In genomic region chr3:58134468-58134867, GRCh38 we compare ENCODE assay signal across 21 cellular contexts.
DNase-seq lines count a peak whose midpoint lies in the region; ATAC-seq and TF ChIP-seq lines count a peak whose summit lies in the region.
"Had no signal": no experiment of that assay in that cellular context is flagged by ENCODE, and none has a peak within 500 bp of the region (broad histone marks: within the 10 kb centered on the region; RNA-seq: fewer than 3 reads in every experiment).

No MANE protein-coding gene starts in this region.

- H3K9me3 Mint-ChIP-seq in endothelial cell (ENCODE audit: unreplicated experiment) = no peaks in the 10 kb centered on the region
- H3K9me3 Mint-ChIP-seq: CD8-positive, alpha-beta memory T cell had no signal

- H3K9me3 ChIP-seq in sigmoid colon = no peaks in the 10 kb centered on the region
- H3K9me3 ChIP-seq: BE2C, HAP-1 had no signal

- no peak for TF ChIP-seq POLR2A in sigmoid colon (IDR thresholded peaks at IDR 0.05)

- no peaks in the 10 kb centered on the region for H3K27me3 ChIP-seq in sigmoid colon
- H3K27me3 ChIP-seq: BE2C had no signal

- TF ChIP-seq EP300 in sigmoid colon (IDR thresholded peaks at IDR 0.05) = no peak

- intact Hi-C loops in sigmoid colon (cut with DNase I) = no loop called here

- H3K27ac Mint-ChIP-seq in endothelial cell (ENCODE audit: unreplicated experiment) = no peak overlapping the region

- H3K36me3 ChIP-seq in sigmoid colon = peaks cover 33 to 95% (median 43%) of the 10 kb centered on the region in 4 donors
- H3K36me3 ChIP-seq: BE2C had no signal

- H3K4me1 ChIP-seq in sigmoid colon = peaks cover 0 to 43% (median 13%) of the 10 kb centered on the region in 4 donors
- H3K4me1 ChIP-seq: BE2C, HAP-1 had no signal

- H3K4me1 Mint-ChIP-seq in endothelial cell (ENCODE audit: unreplicated experiment) = peaks cover 9% of the 10 kb centered on the region

- ATAC-seq in left lobe of liver = peak; percentile 92
- ATAC-seq in GM19328 (IDR thresholded peaks at IDR 0.05; ENCODE audit: unreplicated experiment) = no peak
- ATAC-seq: GM12878 had no signal

- TF ChIP-seq CTCF in VCaP (conservative IDR thresholded peaks at IDR 0.05) (no peak), endothelial cell (IDR thresholded peaks at IDR 0.05; ENCODE audit: unreplicated experiment) (no peak), sigmoid colon (IDR thresholded peaks at IDR 0.05) (no peak)

- peak overlapping the region; percentile 47 for H3K27ac ChIP-seq in VCaP
- peak overlapping the region in 3 of 4 donors; percentile 1 to 81 (median 69) for H3K27ac ChIP-seq in sigmoid colon
- H3K27ac ChIP-seq: GM23248 had no signal

- H3K36me3 Mint-ChIP-seq in endothelial cell (ENCODE audit: low read depth, unreplicated experiment) = peaks cover 67% of the 10 kb centered on the region

- WGBS in sigmoid colon, 2 donors = 60 to 86% methylated on average over 5 of the region's 5 CpGs

- H3K4me3 ChIP-seq in sigmoid colon = no peak overlapping the region
- H3K4me3 ChIP-seq: GM12878, GM23248, HAP-1 had no signal

- DNase-seq in endothelial cell (ENCODE audit: low spot score) (no peak), left lobe of liver (ENCODE audit: low spot score) (peak; percentile 82), sigmoid colon (no peak), cerebellum (ENCODE audit: low spot score) (no peak), putamen (ENCODE audit: low spot score) (no peak), NOMO-1 treated with dmso at 0.1 percent for 144 hours (lab: John Stamatoyannopoulos, UW; ENCODE audit: unreplicated experiment) (no peak)
- DNase-seq: ACHN; BE2C; C1 segment of cervical spinal cord; CD4-positive, CD25-positive, alpha-beta regulatory T cell; CD8-positive, alpha-beta memory T cell; COR-L47; DMS 273 treated with DMSO at 0.1 percent for 48 hours; DMS53; DND-41; EL; GM23248 had no signal

- H3K27me3 Mint-ChIP-seq in endothelial cell (ENCODE audit: unreplicated experiment) = peaks cover 16% of the 10 kb centered on the region
- H3K27me3 Mint-ChIP-seq: CD4-positive, CD25-positive, alpha-beta regulatory T cell; CD8-positive, alpha-beta memory T cell had no signal

- peak overlapping the region; percentile 33 for H3K4me3 Mint-ChIP-seq in endothelial cell (ENCODE audit: unreplicated experiment)
- H3K4me3 Mint-ChIP-seq: CD4-positive, CD25-positive, alpha-beta regulatory T cell; CD8-positive, alpha-beta memory T cell had no signal
